In genomic region chr20:63734111-63734945, GRCh38 we compare ENCODE assay signal across 3 cellular contexts.
TF ChIP-seq lines count a peak whose summit lies in the region.

No MANE protein-coding gene starts in this region.

TF ChIP-seq in SK-N-SH, 30 proteins besides CTCF, POLR2A, EP300 and RAD21:
- TF ChIP-seq POLR2AphosphoS5 (IDR thresholded peaks at IDR 0.05; ENCODE audit: low read depth, low read length) (0 out of 2 replicates have a peak, but pooled peaks have one; percentile 6), PBX3 (IDR thresholded peaks at IDR 0.05) (no peak)
TF ChIP-seq in SK-N-SH: peak in this region for 1.

TF ChIP-seq in SK-N-SH treated with all-trans-retinoic acid at 6 μM for 48 hours, 23 proteins besides CTCF, POLR2A, EP300 and RAD21:
- TF ChIP-seq PPARA (CRISPR knock-in tag; IDR thresholded peaks at IDR 0.05; ENCODE audit: borderline replicate concordance): no peak
- TF ChIP-seq SNAI2 (CRISPR knock-in tag; IDR thresholded peaks at IDR 0.05): no peak
- TF ChIP-seq ZNF70 (CRISPR knock-in tag; IDR thresholded peaks at IDR 0.05): no peak
- TF ChIP-seq TOX (CRISPR knock-in tag; IDR thresholded peaks at IDR 0.05; ENCODE audit: borderline replicate concordance): no peak
- TF ChIP-seq OSR1 (CRISPR knock-in tag; IDR thresholded peaks at IDR 0.05): no peak
- no peak for TF ChIP-seq GLIS3 (CRISPR knock-in tag; IDR thresholded peaks at IDR 0.05)
- TF ChIP-seq ESRRG (CRISPR knock-in tag; IDR thresholded peaks at IDR 0.05): no peak
- TF ChIP-seq RARB (CRISPR knock-in tag; IDR thresholded peaks at IDR 0.05): no peak

TF ChIP-seq in HepG2, 621 proteins besides CTCF, POLR2A, EP300 and RAD21 (continues in another document):
- TF ChIP-seq ZNF12 (CRISPR knock-in tag; IDR thresholded peaks at IDR 0.05): no peak
- TF ChIP-seq SKI (IDR thresholded peaks at IDR 0.05; ENCODE audit: partially characterized antibody): peak; percentile 47
- TF ChIP-seq PCBP1 (IDR thresholded peaks at IDR 0.05; ENCODE audit: borderline replicate concordance, low read depth, low read length): peak; percentile 76
- TF ChIP-seq BCLAF1 (IDR thresholded peaks at IDR 0.05): no peak
- 0 out of 2 replicates have a peak, but pooled peaks have one; percentile 56 for TF ChIP-seq FLYWCH1 (CRISPR knock-in tag; IDR thresholded peaks at IDR 0.05)
- TF ChIP-seq NONO (IDR thresholded peaks at IDR 0.05): no peak
- TF ChIP-seq NONO (CRISPR knock-in tag; conservative IDR thresholded peaks at IDR 0.05): peak; percentile 84; the same call in 1 of the 2 replicates
- no peak for TF ChIP-seq ZNF891 (CRISPR knock-in tag; IDR thresholded peaks at IDR 0.05)
- TF ChIP-seq ZNF703 (CRISPR knock-in tag; IDR thresholded peaks at IDR 0.05; ENCODE audit: borderline replicate concordance): no peak
- TF ChIP-seq ZNF292 (CRISPR knock-in tag; IDR thresholded peaks at IDR 0.05; ENCODE audit: borderline replicate concordance, low read depth): no peak
- TF ChIP-seq CCAR2 (optimal IDR thresholded peaks at IDR 0.05; ENCODE audit: low read depth, low read length): no peak
- no peak for TF ChIP-seq SRF (IDR thresholded peaks at IDR 0.05; ENCODE audit: low read depth, low read length)
- TF ChIP-seq MATR3 (CRISPR knock-in tag; IDR thresholded peaks at IDR 0.05): no peak
- no peak for TF ChIP-seq MAZ (IDR thresholded peaks at IDR 0.05; ENCODE audit: borderline replicate concordance, low read depth, low read length)
- TF ChIP-seq MAZ (CRISPR knock-in tag; IDR thresholded peaks at IDR 0.05; ENCODE audit: low read depth): peak; percentile 51; the same call in 1 of the 2 replicates
- TF ChIP-seq RARA (CRISPR knock-in tag; IDR thresholded peaks at IDR 0.05): peak; percentile 45; the same call in 1 of the 2 replicates
- TF ChIP-seq ZNF75D (CRISPR knock-in tag; IDR thresholded peaks at IDR 0.05; ENCODE audit: borderline replicate concordance): no peak
- peak; percentile 36 for TF ChIP-seq ZNF407 (CRISPR knock-in tag; IDR thresholded peaks at IDR 0.05; ENCODE audit: not compliant biosample characterization)
- TF ChIP-seq ARID4A (CRISPR knock-in tag; IDR thresholded peaks at IDR 0.05; ENCODE audit: borderline replicate concordance): peak; percentile 73; the same call in 1 of the 2 replicates
- no peak; the same call in 1 of the 2 replicates for TF ChIP-seq ZNF768 (CRISPR knock-in tag; IDR thresholded peaks at IDR 0.05)
- TF ChIP-seq ZNF567 (CRISPR knock-in tag; IDR thresholded peaks at IDR 0.05; ENCODE audit: borderline replicate concordance): no peak
- TF ChIP-seq KAT8 (CRISPR knock-in tag; IDR thresholded peaks at IDR 0.05): no peak
- no peak for TF ChIP-seq NFYB (CRISPR knock-in tag; IDR thresholded peaks at IDR 0.05)
- TF ChIP-seq SMAD1 (CRISPR knock-in tag; IDR thresholded peaks at IDR 0.05; ENCODE audit: borderline replicate concordance, low read depth): peak; percentile 73
- TF ChIP-seq NFE2L1 (CRISPR knock-in tag; IDR thresholded peaks at IDR 0.05; ENCODE audit: borderline replicate concordance): peak; percentile 0; the same call in 1 of the 2 replicates
- TF ChIP-seq HDAC2 (CRISPR knock-in tag; IDR thresholded peaks at IDR 0.05): no peak; the same call in 1 of the 2 replicates
- TF ChIP-seq NFATC3 (CRISPR knock-in tag; IDR thresholded peaks at IDR 0.05): no peak
- TF ChIP-seq ZNF598 (CRISPR knock-in tag; IDR thresholded peaks at IDR 0.05; ENCODE audit: borderline replicate concordance): 0 out of 2 replicates have a peak, but pooled peaks have one; percentile 48
- 0 out of 2 replicates have a peak, but pooled peaks have one; percentile 8 for TF ChIP-seq THAP8 (CRISPR knock-in tag; IDR thresholded peaks at IDR 0.05; ENCODE audit: borderline replicate concordance)
- TF ChIP-seq ZNF260 (CRISPR knock-in tag; IDR thresholded peaks at IDR 0.05; ENCODE audit: borderline replicate concordance, low read depth): no peak
- TF ChIP-seq MXI1 (IDR thresholded peaks at IDR 0.05; ENCODE audit: borderline replicate concordance, low read depth, low read length): peak; percentile 29; the same call in 1 of the 3 replicates
- TF ChIP-seq HNF4G (IDR thresholded peaks at IDR 0.05; ENCODE audit: borderline replicate concordance, low read depth, low read length): peak; percentile 97
- peak; percentile 83; the same call in 1 of the 2 replicates for TF ChIP-seq HNF4G (CRISPR knock-in tag; IDR thresholded peaks at IDR 0.05; ENCODE audit: borderline replicate concordance, low read depth)
- no peak; the same call in 1 of the 2 replicates for TF ChIP-seq FOXC1 (CRISPR knock-in tag; IDR thresholded peaks at IDR 0.05; ENCODE audit: borderline replicate concordance)
- peak; percentile 92 for TF ChIP-seq EEA1 (CRISPR knock-in tag; IDR thresholded peaks at IDR 0.05; ENCODE audit: borderline replicate concordance)
- no peak for TF ChIP-seq ZNF20 (CRISPR knock-in tag; IDR thresholded peaks at IDR 0.05)
- no peak for TF ChIP-seq ZNF580 (CRISPR knock-in tag; IDR thresholded peaks at IDR 0.05; ENCODE audit: borderline replicate concordance, low read depth)
- TF ChIP-seq TOPORS (CRISPR knock-in tag; IDR thresholded peaks at IDR 0.05): no peak
- TF ChIP-seq U2AF1 (optimal IDR thresholded peaks at IDR 0.05; ENCODE audit: low read depth, low read length): no peak
- TF ChIP-seq POLR2AphosphoS5 (IDR thresholded peaks at IDR 0.05; ENCODE audit: low read depth, low read length): peak; percentile 7; the same call in 1 of the 2 replicates
- TF ChIP-seq PHF21A (CRISPR knock-in tag; IDR thresholded peaks at IDR 0.05): 0 out of 2 replicates have a peak, but pooled peaks have one; percentile 15
- TF ChIP-seq ZIK1 (CRISPR knock-in tag; IDR thresholded peaks at IDR 0.05; ENCODE audit: borderline replicate concordance, low read depth): 0 out of 2 replicates have a peak, but pooled peaks have one; percentile 29
- TF ChIP-seq ZNF746 (CRISPR knock-in tag; IDR thresholded peaks at IDR 0.05): peak; percentile 27; the same call in 1 of the 2 replicates
- 0 out of 2 replicates have a peak, but pooled peaks have one; percentile 10 for TF ChIP-seq U2AF2 (IDR thresholded peaks at IDR 0.05; ENCODE audit: low read depth, low read length)
- no peak for TF ChIP-seq IRX3 (CRISPR knock-in tag; IDR thresholded peaks at IDR 0.05; ENCODE audit: borderline replicate concordance, low read depth)
